ENCODE assay signal across 8 cellular contexts in genomic region chrX:20066968-20067708, GRCh38. TPM values are rescaled to one million over a fixed set of nuclear protein-coding genes. Genes with fewer than 3 reads are reported as not detected.
A peak's percentile ranks its signal among the peaks of the same experiment; 100 is the strongest.
DNase-seq lines count a peak whose midpoint lies in the region; ATAC-seq, FAIRE-seq and TF ChIP-seq lines count a peak whose summit lies in the region.

No MANE protein-coding gene starts in this region.

- no peak for TF ChIP-seq CTCF in activated B cell treated with CpG ODN at 0.5 μM for 24 hours (IDR thresholded peaks at IDR 0.05)

- no peak overlapping the region for H3K27ac ChIP-seq in small intestine (ENCODE audit: low read depth in 1 of 2, low read length in 1 of 2)

- CTCF ChIA-PET in activated B cell treated with CpG ODN at 0.5 μM for 24 hours (lab: Charles Lee) = interaction anchor here (1.1 to 2.3 kb wide), 4 partner anchors 142 to 695 kb away, joined by 3 to 14 read pairs (median 8); no protein-coding TSS in a partner anchor

- ATAC-seq in GM21619 (IDR thresholded peaks at IDR 0.05; ENCODE audit: unreplicated experiment) (peak; percentile 77), activated B cell treated with CpG ODN at 0.5 μM for 24 hours (ENCODE audit: low read depth) (peak; percentile 76)

- H3K9me3 Mint-ChIP-seq in activated B cell treated with CpG ODN at 0.5 μM for 24 hours = no peaks in the 10 kb centered on the region

- H3K27me3 Mint-ChIP-seq in activated B cell treated with CpG ODN at 0.5 μM for 24 hours = peaks cover 3% of the 10 kb centered on the region

- no peaks in the 10 kb centered on the region for H3K36me3 ChIP-seq in small intestine (ENCODE audit: control insufficient read depth in 2 of 2, insufficient read depth in 2 of 2, low read length in 2 of 2)

- H3K4me1 Mint-ChIP-seq in activated B cell treated with CpG ODN at 0.5 μM for 24 hours = peaks cover 3% of the 10 kb centered on the region

- H3K4me3 Mint-ChIP-seq in activated B cell treated with CpG ODN at 0.5 μM for 24 hours = no peak overlapping the region

- POLR2A ChIA-PET in activated B cell treated with CpG ODN at 0.5 μM for 24 hours (lab: Charles Lee) = no interaction called here

- WGBS in small intestine, 3 donors = 40 to 60% (median 46%) methylated on average over 6 of the region's 6 CpGs

- no peak overlapping the region for H3K27ac Mint-ChIP-seq in activated B cell treated with CpG ODN at 0.5 μM for 24 hours

- FAIRE-seq in small intestine (lab: Jason Lieb, UNC) = no peak

- DNase-seq in activated naive CD4-positive, alpha-beta T cell treated with Interleukin-2 at 50 U/mL for 16 hours = peak; percentile 1
- no peak for DNase-seq in activated naive CD4-positive, alpha-beta T cell (lab: John Stamatoyannopoulos, UW)
- DNase-seq in NAMALWA (ENCODE audit: low spot score) = peak; percentile 70
- DNase-seq in activated B cell treated with CpG ODN at 0.5 μM for 24 hours = no peak
- peak; percentile 52 for DNase-seq in glomerular visceral epithelial cell (ENCODE audit: extremely low spot score)
- peak; percentile 62 for DNase-seq in small intestine
- no peak for DNase-seq in DMS153 (lab: John Stamatoyannopoulos, UW)

- no peaks in the 10 kb centered on the region for H3K4me1 ChIP-seq in small intestine (ENCODE audit: control insufficient read depth in 2 of 2, insufficient read depth in 1 of 2, low read depth in 1 of 2, low read length in 1 of 2)

- H3K4me3 ChIP-seq in small intestine (ENCODE audit: low read depth in 1 of 2, low read length in 2 of 2) = no peak overlapping the region

- H3K9me3 ChIP-seq in small intestine (ENCODE audit: control insufficient read depth, low read depth) = no peaks in the 10 kb centered on the region

- intact Hi-C loops in activated B cell treated with CpG ODN at 0.5 μM for 24 hours (cut with micrococcal nuclease) = loop anchor here (1.0 to 5.0 kb wide), 6 partner anchors 76 to 695 kb away; partner anchors contain the start of gene BCLAF3

- no peaks in the 10 kb centered on the region for H3K27me3 ChIP-seq in small intestine (ENCODE audit: control insufficient read depth in 2 of 2, insufficient read depth in 2 of 2, low read length in 2 of 2)

- H3K36me3 Mint-ChIP-seq in activated B cell treated with CpG ODN at 0.5 μM for 24 hours (ENCODE audit: low read depth) = no peaks in the 10 kb centered on the region

RNA-seq across cellular contexts. Expression of gene MAP7D2, which starts 49.6 kb away (rescaled TPM):
- 0.16 and 0.32 TPM in 2 replicates for total RNA-seq in activated B cell treated with CpG ODN at 0.5 μM for 24 hours
- polyA plus RNA-seq in small intestine = 1 to 10 TPM; 2.0 to 2.2 (median 2.2) TPM

Comparison
In these comparisons a context has a peak if more than half of its experiments do, and no peak if none do; other contexts are left out.
1. DNase-seq: peak in activated naive CD4-positive, alpha-beta T cell treated with Interleukin-2 at 50 U/mL for 16 hours (single experiment), NAMALWA (single experiment), glomerular visceral epithelial cell (single experiment) and small intestine (single experiment); none in activated naive CD4-positive, alpha-beta T cell (0 of 4), activated B cell treated with CpG ODN at 0.5 μM for 24 hours (single experiment) and DMS153 (single experiment).